Comparison of ENCODE assay signal across 8 cellular contexts in genomic region chr1:169785267-169785666, GRCh38. TPM values are rescaled to one million over a fixed set of nuclear protein-coding genes. Genes with fewer than 3 reads are reported as not detected.
"Had no signal": no experiment of that assay in that cellular context is flagged by ENCODE, and none has a peak within 500 bp of the region (broad histone marks: within the 10 kb centered on the region; RNA-seq: fewer than 3 reads in every experiment).

No MANE protein-coding gene starts in this region.

- H3K4me1 ChIP-seq: HAP-1 had no signal

- DNase-seq: GM23248, GOT3, H7, IMR-90 had no signal

- H2AFZ ChIP-seq: GM23248 had no signal

- H3K9ac ChIP-seq: GM23248 had no signal

- ATAC-seq: HCT116 had no signal

- H3K36me3 ChIP-seq: HAP-1 had no signal

- H3K4me3 ChIP-seq: GM23248, HAP-1 had no signal

- H3K9me3 ChIP-seq: HAP-1 had no signal

- H3K27ac ChIP-seq: GM23248 had no signal

RNA-seq across cellular contexts. Expression of gene SELE, which starts 51.4 kb away (rescaled TPM):
- total RNA-seq: GM23248, H4, H7, HT-29, IMR-90 had no signal
